ENCODE assay signal across 30 cellular contexts in genomic region chr1:216173315-216173714, GRCh38.
"Had no signal": no experiment of that assay in that cellular context is flagged by ENCODE, and none has a peak within 500 bp of the region (broad histone marks: within the 10 kb centered on the region; RNA-seq: fewer than 3 reads in every experiment).

No MANE protein-coding gene starts in this region.

- H3K9me3 ChIP-seq: esophagus squamous epithelium, heart right ventricle, lower lobe of right lung, mucosa of descending colon, neutrophil, prostate gland, stomach, thyroid gland, upper lobe of left lung, vagina had no signal

- H3K4me3 ChIP-seq: esophagus squamous epithelium, heart right ventricle, lower lobe of right lung, mucosa of descending colon, prostate gland, stomach, thyroid gland, upper lobe of left lung, vagina had no signal

- H3K27me3 ChIP-seq: esophagus squamous epithelium, heart right ventricle, neutrophil, stomach, thyroid gland, upper lobe of left lung, vagina had no signal

- ATAC-seq: activated naive CD8-positive, alpha-beta T cell treated with anti-CD3 and anti-CD28 coated beads, Interleukin-2, amount 50 U/mL, for 24 hours; activated T-cell treated with anti-CD3 and anti-CD28 coated beads, Interleukin-2, amount 50 U/mL, for 4 hours; activated T-helper 17 cell treated with anti-CD3 and anti-CD28 coated beads, Interleukin-2, amount 50 U/mL, for 72 hours; heart right ventricle; left lobe of liver; lower lobe of right lung; mucosa of descending colon; natural killer cell treated with Interleukin-12 subunit alpha and Interleukin-12 subunit beta and Interleukin-15 and Interleukin-18, amount 100 ng/mL, for 72 hours; stimulated activated naive B cell treated with anti-CD40 and anti-IgM and Interleukin-4, amounts not matched to agents 10 μg/mL and 1 μg/mL and 100 μg/mL, for 72 hours; T-helper 17 cell had no signal

- H3K4me1 ChIP-seq: esophagus squamous epithelium, lower lobe of right lung, prostate gland, stomach, thyroid gland, upper lobe of left lung, vagina had no signal

- DNase-seq: activated CD4-positive, alpha-beta memory T cell treated with anti-CD3 and anti-CD28 coated beads, Interleukin-2, amount 10 ng/mL, durations not matched to agents 7 days and 5 days; activated CD4-positive, alpha-beta T cell treated with anti-CD3 and anti-CD28 coated beads, Interleukin-2, amount 10 ng/mL, durations not matched to agents 24 days and 14 days; activated CD4-positive, CD25-positive, alpha-beta regulatory T cell treated with anti-CD3 and anti-CD28 coated beads, Interleukin-2, amount 50 U/mL, for 72 hours; activated naive CD8-positive, alpha-beta T cell treated with anti-CD3 and anti-CD28 coated beads, Interleukin-2, amount 50 U/mL, for 24 hours; activated T-cell treated with anti-CD3 and anti-CD28 coated beads, Interleukin-2, amount 50 U/mL, for 4 hours; amygdala; dermis blood vessel endothelial cell; effector CD4-positive, alpha-beta T cell; esophagus squamous epithelium; foreskin melanocyte; heart right ventricle; kidney glomerular epithelial cell; lower lobe of right lung; mucosa of descending colon; stimulated activated CD4-positive, alpha-beta T cell treated with anti-CD3 and anti-CD28 coated beads, Interleukin-15, amount 100 ng/mL, for 24 hours; stimulated activated CD4-positive, alpha-beta T cell treated with anti-CD3 and anti-CD28 coated beads, Interleukin-2, amount 100 ng/mL, for 24 hours; stimulated activated naive B cell treated with anti-CD40 and anti-IgM and Interleukin-4, amounts not matched to agents 10 μg/mL and 1 μg/mL and 100 μg/mL, for 72 hours; stomach; T-helper 17 cell; T1000; thyroid gland; upper lobe of left lung; WERI-Rb-1 had no signal

- H3K36me3 ChIP-seq: esophagus squamous epithelium, heart right ventricle, lower lobe of right lung, neutrophil, prostate gland, stomach, thyroid gland, upper lobe of left lung, vagina, WERI-Rb-1 had no signal

- H3K27ac ChIP-seq: epithelial cell of prostate, esophagus squamous epithelium, heart right ventricle, lower lobe of right lung, neutrophil, prostate gland, stomach, thyroid gland, upper lobe of left lung, vagina, WERI-Rb-1 had no signal
